8 cellular contexts compared by ENCODE assay signal in genomic region chr10:72248477-72249151, GRCh38. TPM values are rescaled to one million over a fixed set of nuclear protein-coding genes. Genes with fewer than 3 reads are reported as not detected.
A peak's percentile ranks its signal among the peaks of the same experiment; 100 is the strongest.
DNase-seq lines count a peak whose midpoint lies in the region; ATAC-seq and TF ChIP-seq lines count a peak whose summit lies in the region.

No MANE protein-coding gene starts in this region.

- H3K4me3 Mint-ChIP-seq in memory B cell = peak overlapping the region; percentile 81

- H3K9me3 Mint-ChIP-seq in memory B cell = no peaks in the 10 kb centered on the region

- no peaks in the 10 kb centered on the region for H3K27me3 Mint-ChIP-seq in memory B cell

- no peaks in the 10 kb centered on the region for H3K79me2 ChIP-seq in DOHH2 (ENCODE audit: control insufficient read depth, low read length)

- peak overlapping the region; percentile 86 for H3K27ac Mint-ChIP-seq in memory B cell

- H3K9me2 ChIP-seq in DOHH2 (replicated peaks; ENCODE audit: control insufficient read depth, low read length) = no peaks in the 10 kb centered on the region

- no peaks in the 10 kb centered on the region for H3K27me3 ChIP-seq in DOHH2 (ENCODE audit: control insufficient read depth, low read length)
- no peaks in the 10 kb centered on the region for H3K27me3 ChIP-seq in HUES64 (ENCODE audit: insufficient read depth, low read length)

- no peaks in the 10 kb centered on the region for H3K36me3 ChIP-seq in DOHH2 (ENCODE audit: control insufficient read depth, low read length)
- no peaks in the 10 kb centered on the region for H3K36me3 ChIP-seq in HUES64 (ENCODE audit: insufficient read depth, low read length)

- DNase-seq in activated CD4-positive, alpha-beta T cell treated with anti-CD3 and anti-CD28 coated beads for 4 hours = peak; percentile 59 to 63
- DNase-seq in coronary artery (ENCODE audit: low spot score) (peak; percentile 96), memory B cell (ENCODE audit: low spot score in 2 of 2) (peak; percentile 42 to 55), glomerular visceral epithelial cell (ENCODE audit: extremely low spot score) (no peak)
- peak; percentile 55 to 57 for DNase-seq in stimulated activated CD8-positive, alpha-beta memory T cell treated with anti-CD3 and anti-CD28 coated beads, Interleukin-15, amount 100 ng/mL, for 48 hours (ENCODE audit: low read depth in 2 of 2)

- peaks cover 55% of the 10 kb centered on the region for H3K4me1 Mint-ChIP-seq in memory B cell

- H3K4me3 ChIP-seq in DOHH2 (ENCODE audit: low read length) (peak overlapping the region; percentile 75), HUES64 (ENCODE audit: low read length) (peak overlapping the region; percentile 11; the same call in 1 of the 2 replicates), coronary artery (peak overlapping the region; percentile 44)

- no peaks in the 10 kb centered on the region for H3K36me3 Mint-ChIP-seq in memory B cell

- 0 out of 2 replicates have a peak overlapping the region, but pooled peaks have one; percentile 18 for H3K9ac ChIP-seq in HUES64 (ENCODE audit: low read depth, low read length)

- 23% methylated on average over 10 of the region's 10 CpGs for WGBS in HUES64

- H4K20me1 ChIP-seq in DOHH2 (ENCODE audit: control insufficient read depth, insufficient read depth, low read depth, low read length) = no peaks in the 10 kb centered on the region

- H3K4me1 ChIP-seq in DOHH2 (ENCODE audit: control insufficient read depth, low read length) = peaks cover 73% of the 10 kb centered on the region
- H3K4me1 ChIP-seq in HUES64 (ENCODE audit: insufficient read depth, low read length) = peaks cover 15% of the 10 kb centered on the region

- peak overlapping the region; percentile 94 for H3K4me2 ChIP-seq in DOHH2 (ENCODE audit: low read length)

- H3K9me3 ChIP-seq in DOHH2 (ENCODE audit: control insufficient read depth, insufficient read depth, low read length) (no peaks in the 10 kb centered on the region), HUES64 (ENCODE audit: insufficient read depth, low read depth, low read length) (no peaks in the 10 kb centered on the region)

- H3K27ac ChIP-seq in DOHH2 (ENCODE audit: low read depth, low read length) = peak overlapping the region; percentile 97
- peak overlapping the region; percentile 38 for H3K27ac ChIP-seq in HUES64 (ENCODE audit: low read depth, low read length)
- H3K27ac ChIP-seq in coronary artery = peak overlapping the region; percentile 87 to 96

- peak; percentile 81 for ATAC-seq in GM21447 (IDR thresholded peaks at IDR 0.05; ENCODE audit: unreplicated experiment)
- ATAC-seq in memory B cell (ENCODE audit: low read depth) = peak; percentile 89

- peaks cover 35% of the 10 kb centered on the region for H3F3A ChIP-seq in DOHH2 (ENCODE audit: control insufficient read depth, insufficient read depth)

- TF ChIP-seq CTCF in DOHH2 (IDR thresholded peaks at IDR 0.05; ENCODE audit: low read depth, low read length, poor library complexity, severe bottlenecking) (no peak), coronary artery (IDR thresholded peaks at IDR 0.05) (no peak)

RNA-seq across cellular contexts. Expression of gene DDIT4, which starts 25.1 kb away (rescaled TPM):
- 23.1 TPM for polyA plus RNA-seq in HUES64 (2013, experiment 1 of 2)
- polyA plus RNA-seq in HUES64 (2013, experiment 2 of 2) = 25.9 TPM

RNA-seq across cellular contexts. Expression of gene ASCC1, which starts 32.5 kb away (rescaled TPM):
- 25.0 TPM for polyA plus RNA-seq in HUES64 (2013, experiment 1 of 2)
- 31.3 TPM for polyA plus RNA-seq in HUES64 (2013, experiment 2 of 2)

RNA-seq across cellular contexts. Expression of gene ANAPC16, which starts 32.8 kb away (rescaled TPM):
- polyA plus RNA-seq in HUES64 (2013, experiment 1 of 2) = 49.6 TPM
- polyA plus RNA-seq in HUES64 (2013, experiment 2 of 2) = 60.2 TPM

Comparison
In these comparisons a context has a peak if more than half of its experiments do, and no peak if none do; other contexts are left out.
1. H3K27ac ChIP-seq: peak in every context shown above with its lines; median percentile 97 in DOHH2; 92 in coronary artery; 38 in HUES64.
2. H3K4me3 ChIP-seq: peak in every context shown above with its lines; median percentile 75 in DOHH2; 44 in coronary artery; 11 in HUES64.